In genomic region chr2:235156055-235156454, GRCh38 we compare ENCODE assay signal across 37 cellular contexts.
DNase-seq lines count a peak whose midpoint lies in the region; ATAC-seq, FAIRE-seq and TF ChIP-seq lines count a peak whose summit lies in the region.
"Had no signal": no experiment of that assay in that cellular context is flagged by ENCODE, and none has a peak within 500 bp of the region (broad histone marks: within the 10 kb centered on the region; RNA-seq: fewer than 3 reads in every experiment).

No MANE protein-coding gene starts in this region.

- H3K27ac ChIP-seq in neural progenitor cell, result no peak overlapping the region
- H3K27ac ChIP-seq in SJCRH30, result no peak overlapping the region
- H3K27ac ChIP-seq: 22Rv1; BLaER1; BLaER1 treated with 17β-estradiol and CSF1 and Interleukin-3, amounts not matched to agents 10 nM and 100 nM; C4-2B had no signal

- H3K4me3 ChIP-seq in bronchial epithelial cell (ENCODE audit: low read depth, low read length) (no peak overlapping the region), mucosa of descending colon (no peak overlapping the region), neural progenitor cell (no peak overlapping the region), SJCRH30 (no peak overlapping the region)
- H3K4me3 ChIP-seq: A549; BLaER1; BLaER1 treated with 17β-estradiol and CSF1 and Interleukin-3, amounts not matched to agents 10 nM and 100 nM had no signal

- no peaks in the 10 kb centered on the region for H4K20me1 ChIP-seq in neural progenitor cell (ENCODE audit: low read depth)
- H4K20me1 ChIP-seq: BLaER1; BLaER1 treated with 17β-estradiol and CSF1 and Interleukin-3, amounts not matched to agents 10 nM and 100 nM had no signal

- H3K79me2 ChIP-seq in neural progenitor cell (ENCODE audit: low read depth), result no peaks in the 10 kb centered on the region

- H3F3A ChIP-seq in neural progenitor cell (ENCODE audit: low read depth), result peaks cover 13% of the 10 kb centered on the region

- FAIRE-seq in bronchial epithelial cell (lab: Jason Lieb, UNC), result peak; percentile 18
- FAIRE-seq: A204.1, A549, D721Med had no signal

- no peak overlapping the region for H2AFZ ChIP-seq in neural progenitor cell (replicated peaks)

- intact Hi-C loops in left colon (cut with DNase I, micrococcal nuclease) (no loop called here), mucosa of descending colon (cut with DNase I, micrococcal nuclease) (no loop called here)

- no peaks in the 10 kb centered on the region for H3K9me3 ChIP-seq in mucosa of descending colon
- H3K9me3 ChIP-seq in neural progenitor cell (ENCODE audit: low read depth), result no peaks in the 10 kb centered on the region
- no peaks in the 10 kb centered on the region for H3K9me3 ChIP-seq in SJCRH30 (replicated peaks)
- H3K9me3 ChIP-seq: A549, BE2C, BLaER1, Caco-2 had no signal

- DNase-seq in bronchial epithelial cell (ENCODE audit: low read depth) (no peak), left colon (no peak), mucosa of descending colon (no peak), neural progenitor cell (ENCODE audit: low spot score) (no peak), SJCRH30 (no peak), SW480 (ENCODE audit: low spot score) (no peak), NCI-H146 (lab: John Stamatoyannopoulos, UW) (no peak)
- DNase-seq: 8988T; ACHN; AML-193; BE2C; C1 segment of cervical spinal cord; Caco-2; Calu3; CD4-positive, alpha-beta memory T cell; CD4-positive, alpha-beta T cell; CD4-positive, CD25-positive, alpha-beta regulatory T cell; CD8-positive, alpha-beta memory T cell; CD8-positive, alpha-beta T cell; COR-L47; DMS 273 treated with DMSO at 0.1 percent for 48 hours; DMS153; DMS53; DMS79; DMS79 treated with DMSO at 0.1 percent for 48 hours; DND-41; EL had no signal

- H3K4me2 ChIP-seq in neural progenitor cell, result no peak overlapping the region
- H3K4me2 ChIP-seq: A549; BLaER1; BLaER1 treated with 17β-estradiol and CSF1 and Interleukin-3, amounts not matched to agents 10 nM and 100 nM had no signal

- peaks cover 12% of the 10 kb centered on the region for H3K4me1 Mint-ChIP-seq in neural progenitor cell
- H3K4me1 Mint-ChIP-seq: B cell; CD14-positive monocyte; CD4-positive, alpha-beta memory T cell; CD4-positive, CD25-positive, alpha-beta regulatory T cell; CD8-positive, alpha-beta memory T cell had no signal

- H3K36me3 ChIP-seq in bronchial epithelial cell (ENCODE audit: control insufficient read depth, insufficient read depth, low read length) (no peaks in the 10 kb centered on the region), mucosa of descending colon (ENCODE audit: low read depth) (no peaks in the 10 kb centered on the region), neural progenitor cell (no peaks in the 10 kb centered on the region), SJCRH30 (no peaks in the 10 kb centered on the region)
- H3K36me3 ChIP-seq: BE2C; BLaER1; BLaER1 treated with 17β-estradiol and CSF1 and Interleukin-3, amounts not matched to agents 10 nM and 100 nM had no signal

- no peaks in the 10 kb centered on the region for H3K36me3 Mint-ChIP-seq in neural progenitor cell
- H3K36me3 Mint-ChIP-seq: CD14-positive monocyte; CD4-positive, alpha-beta memory T cell; CD4-positive, CD25-positive, alpha-beta regulatory T cell; CD8-positive, alpha-beta memory T cell; CD8-positive, alpha-beta T cell had no signal

- peak overlapping the region; percentile 39 for H3K4me3 Mint-ChIP-seq in neural progenitor cell
- H3K4me3 Mint-ChIP-seq: B cell; CD14-positive monocyte; CD4-positive, alpha-beta memory T cell; CD4-positive, alpha-beta T cell; CD4-positive, CD25-positive, alpha-beta regulatory T cell; CD8-positive, alpha-beta memory T cell; CD8-positive, alpha-beta T cell had no signal

- H3K9me3 Mint-ChIP-seq in neural progenitor cell, result peaks cover 5% of the 10 kb centered on the region
- H3K9me3 Mint-ChIP-seq: CD4-positive, alpha-beta T cell; CD8-positive, alpha-beta memory T cell; CD8-positive, alpha-beta T cell had no signal

- no peak overlapping the region for H3K9ac ChIP-seq in neural progenitor cell
- H3K9ac ChIP-seq: BLaER1; BLaER1 treated with 17β-estradiol and CSF1 and Interleukin-3, amounts not matched to agents 10 nM and 100 nM had no signal

- ATAC-seq in left colon (peak; percentile 77), mucosa of descending colon (peak; percentile 56), GM18511 (IDR thresholded peaks at IDR 0.05; ENCODE audit: unreplicated experiment) (no peak)
- ATAC-seq: A549; CD8-positive, alpha-beta T cell had no signal

- H3K27ac Mint-ChIP-seq in neural progenitor cell, result no peak overlapping the region
- H3K27ac Mint-ChIP-seq: B cell; CD14-positive monocyte; CD4-positive, alpha-beta memory T cell; CD4-positive, alpha-beta T cell; CD4-positive, CD25-positive, alpha-beta regulatory T cell; CD8-positive, alpha-beta memory T cell; CD8-positive, alpha-beta T cell had no signal

- TF ChIP-seq CTCF in bronchial epithelial cell (IDR thresholded peaks at IDR 0.05; ENCODE audit: insufficient read depth, low read length, severe bottlenecking) (no peak), mucosa of descending colon (IDR thresholded peaks at IDR 0.05) (no peak), neural progenitor cell (IDR thresholded peaks at IDR 0.05) (no peak)

- H3K27me3 ChIP-seq in bronchial epithelial cell (ENCODE audit: control insufficient read depth, insufficient read depth, low read length), result no peaks in the 10 kb centered on the region
- no peaks in the 10 kb centered on the region for H3K27me3 ChIP-seq in neural progenitor cell
- H3K27me3 ChIP-seq in SJCRH30, result no peaks in the 10 kb centered on the region
- H3K27me3 ChIP-seq: BE2C; BLaER1; BLaER1 treated with 17β-estradiol and CSF1 and Interleukin-3, amounts not matched to agents 10 nM and 100 nM had no signal

- peaks cover 23% of the 10 kb centered on the region for H3K27me3 Mint-ChIP-seq in neural progenitor cell (ENCODE audit: insufficient read depth, low read depth)

- H3K4me1 ChIP-seq in mucosa of descending colon (ENCODE audit: low read depth) (peaks cover 2% of the 10 kb centered on the region), neural progenitor cell (peaks cover 13% of the 10 kb centered on the region), SJCRH30 (no peaks in the 10 kb centered on the region)
- H3K4me1 ChIP-seq: BE2C; BLaER1; BLaER1 treated with 17β-estradiol and CSF1 and Interleukin-3, amounts not matched to agents 10 nM and 100 nM; Caco-2 had no signal
